12 cellular contexts compared by ENCODE assay signal in genomic region chr1:64135501-64136245, GRCh38.
DNase-seq lines count a peak whose midpoint lies in the region; ATAC-seq and TF ChIP-seq lines count a peak whose summit lies in the region.
"Had no signal": no experiment of that assay in that cellular context is flagged by ENCODE, and none has a peak within 500 bp of the region (broad histone marks: within the 10 kb centered on the region; RNA-seq: fewer than 3 reads in every experiment).

No MANE protein-coding gene starts in this region.

- H3K36me3 ChIP-seq in HEK293 (ENCODE audit: control insufficient read depth in 2 of 2, insufficient read depth in 1 of 2, low read length in 2 of 2) = no peaks in the 10 kb centered on the region
- H3K36me3 ChIP-seq in hepatocyte (replicated peaks; ENCODE audit: insufficient read depth, low read depth) = no peaks in the 10 kb centered on the region

- TF ChIP-seq CTCF in HEK293 (tag by site-specific recombination; IDR thresholded peaks at IDR 0.05) = no peak
- TF ChIP-seq CTCF in hepatocyte (IDR thresholded peaks at IDR 0.05; ENCODE audit: poor library complexity) = no peak

- ATAC-seq in activated T-helper 17 cell treated with anti-CD3 and anti-CD28 coated beads, Interleukin-2, amount 50 U/mL, for 72 hours (replicated peaks) = no peak
- no peak for ATAC-seq in GM18861 (IDR thresholded peaks at IDR 0.05; ENCODE audit: unreplicated experiment)

- H2AFZ ChIP-seq in hepatocyte = no peak overlapping the region

- H3K4me1 Mint-ChIP-seq in activated T-helper 17 cell treated with anti-CD3 and anti-CD28 coated beads, Interleukin-2, amount 50 U/mL, for 72 hours = no peaks in the 10 kb centered on the region

- peak; percentile 85 for DNase-seq in amniotic epithelial cell (ENCODE audit: low read depth)
- DNase-seq in hepatocyte (ENCODE audit: low spot score) = no peak
- peak; percentile 57 for DNase-seq in skeletal muscle cell (ENCODE audit: low read depth)
- DNase-seq in middle frontal gyrus (ENCODE audit: extremely low spot score, low spot score) = no peak
- DNase-seq in effector CD4-positive, alpha-beta T cell = no peak
- DNase-seq: GF-D8, NCI-H1436 treated with DMSO at 0.1 percent for 48 hours, SHP77 had no signal

- H3K9me3 Mint-ChIP-seq in activated T-helper 17 cell treated with anti-CD3 and anti-CD28 coated beads, Interleukin-2, amount 50 U/mL, for 72 hours = no peaks in the 10 kb centered on the region

- peaks cover 7% of the 10 kb centered on the region for H3K27me3 Mint-ChIP-seq in activated T-helper 17 cell treated with anti-CD3 and anti-CD28 coated beads, Interleukin-2, amount 50 U/mL, for 72 hours

- H3K4me3 ChIP-seq in HEK293 (ENCODE audit: low read depth, low read length) (no peak overlapping the region), hepatocyte (no peak overlapping the region), skeletal muscle cell (ENCODE audit: low read depth, low read length) (no peak overlapping the region)
- H3K4me3 ChIP-seq: BLaER1 treated with 17β-estradiol and CSF1 and Interleukin-3, amounts not matched to agents 10 nM and 100 nM had no signal

- WGBS in hepatocyte (ENCODE audit: low lambda C conversion rate, missing lambda C conversion rate) = 58% methylated on average over 3 of the region's 3 CpGs

- H3K9me2 ChIP-seq in hepatocyte (replicated peaks; ENCODE audit: insufficient read depth) = no peaks in the 10 kb centered on the region

- no peaks in the 10 kb centered on the region for H3K9me3 ChIP-seq in HEK293 (ENCODE audit: control insufficient read depth, insufficient read depth, low read depth, low read length)
- no peaks in the 10 kb centered on the region for H3K9me3 ChIP-seq in hepatocyte (ENCODE audit: low read depth)
- H3K9me3 ChIP-seq: BLaER1 treated with 17β-estradiol and CSF1 and Interleukin-3, amounts not matched to agents 10 nM and 100 nM had no signal

- no peaks in the 10 kb centered on the region for H3K79me2 ChIP-seq in hepatocyte

- no peaks in the 10 kb centered on the region for H4K20me1 ChIP-seq in hepatocyte (ENCODE audit: insufficient read depth, poor library complexity, severe bottlenecking)
- H4K20me1 ChIP-seq: BLaER1 treated with 17β-estradiol and CSF1 and Interleukin-3, amounts not matched to agents 10 nM and 100 nM had no signal

- H3K36me3 Mint-ChIP-seq in activated T-helper 17 cell treated with anti-CD3 and anti-CD28 coated beads, Interleukin-2, amount 50 U/mL, for 72 hours (ENCODE audit: low read depth) = no peaks in the 10 kb centered on the region

- H3K4me2 ChIP-seq in hepatocyte = peak overlapping the region; percentile 35
- H3K4me2 ChIP-seq: BLaER1 treated with 17β-estradiol and CSF1 and Interleukin-3, amounts not matched to agents 10 nM and 100 nM had no signal

- H3K4me3 Mint-ChIP-seq in activated T-helper 17 cell treated with anti-CD3 and anti-CD28 coated beads, Interleukin-2, amount 50 U/mL, for 72 hours = no peak overlapping the region

- no peak overlapping the region for H3K27ac Mint-ChIP-seq in activated T-helper 17 cell treated with anti-CD3 and anti-CD28 coated beads, Interleukin-2, amount 50 U/mL, for 72 hours

- POLR2A ChIA-PET in HEK293 (lab: Yijun Ruan, JAX) = no interaction called here

- H3K27me3 ChIP-seq in hepatocyte = no peaks in the 10 kb centered on the region
- H3K27me3 ChIP-seq: BLaER1 treated with 17β-estradiol and CSF1 and Interleukin-3, amounts not matched to agents 10 nM and 100 nM had no signal

- CTCF ChIA-PET in HEK293 (lab: Yijun Ruan, JAX) = interaction anchor here (0.6 to 3.0 kb wide), 8 partner anchors 51 to 461 kb away, joined by 3 to 32 read pairs (median 4); no protein-coding TSS in a partner anchor

- H3K27ac ChIP-seq in HEK293 (ENCODE audit: extremely low read depth, low read depth, low read length) = no peak overlapping the region
- no peak overlapping the region for H3K27ac ChIP-seq in hepatocyte
- H3K27ac ChIP-seq: BLaER1 treated with 17β-estradiol and CSF1 and Interleukin-3, amounts not matched to agents 10 nM and 100 nM had no signal

- H3K4me1 ChIP-seq in HEK293 (ENCODE audit: control insufficient read depth, insufficient read depth, low read length) (no peaks in the 10 kb centered on the region), hepatocyte (ENCODE audit: insufficient read depth) (peaks cover 17% of the 10 kb centered on the region)

TF ChIP-seq in HEK293, 187 proteins besides CTCF, POLR2A, EP300 and RAD21:
- no peak for TF ChIP-seq INSM2 (tag by site-specific recombination; IDR thresholded peaks at IDR 0.05)
- peak; percentile 59 for TF ChIP-seq PRDM6 (tag by site-specific recombination; IDR thresholded peaks at IDR 0.05)
- no peak for TF ChIP-seq ZNF664 (tag by site-specific recombination; IDR thresholded peaks at IDR 0.05)
- no peak for TF ChIP-seq ZBTB8A (tag by site-specific recombination; IDR thresholded peaks at IDR 0.05)
- no peak for TF ChIP-seq ZNF785 (tag by site-specific recombination; IDR thresholded peaks at IDR 0.05)
- TF ChIP-seq ZIC2 (tag by site-specific recombination; IDR thresholded peaks at IDR 0.05) = no peak

Comparison
In these comparisons a context has a peak if more than half of its experiments do, and no peak if none do; other contexts are left out.
1. DNase-seq: peak in amniotic epithelial cell (single experiment) and skeletal muscle cell (single experiment); none in hepatocyte (single experiment), middle frontal gyrus (single experiment) and effector CD4-positive, alpha-beta T cell (single experiment).